In the genomic region with DNA sequence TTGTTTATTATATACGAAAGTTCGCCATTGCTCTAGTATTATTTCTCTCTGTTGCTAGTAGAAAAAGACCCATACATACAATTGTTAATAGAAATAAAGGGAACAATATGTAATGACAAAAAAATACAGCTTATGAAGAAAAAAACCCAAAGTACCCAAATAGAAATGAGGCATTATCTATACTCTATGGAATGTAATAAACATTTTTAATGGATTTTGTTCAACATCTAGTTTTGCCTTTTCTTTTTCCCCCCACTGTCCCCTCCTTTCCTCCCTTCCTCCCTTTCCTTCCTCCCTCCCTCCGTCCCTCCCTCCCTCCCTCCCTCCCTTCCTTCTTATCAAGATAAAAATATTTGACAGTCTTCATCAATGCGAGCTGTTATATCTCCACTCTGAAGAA, we compare ENCODE assay signal across 34 cellular contexts.
"Had no signal": no experiment of that assay in that cellular context is flagged by ENCODE, and none has a peak within 500 bp of the region (broad histone marks: within the 10 kb centered on the region; RNA-seq: fewer than 3 reads in every experiment).

No MANE protein-coding gene starts in this region.

- H3K27me3 ChIP-seq: MG63 had no signal

- H3K4me3 ChIP-seq: MG63 had no signal

- H3K9me3 ChIP-seq: MG63 had no signal

- H3K36me3 ChIP-seq: MG63 had no signal

- DNase-seq: Karpas-422, Kasumi-1, MG63, MM.1S, MV-4-11, NCI-H1048, NCI-H1092, NCI-H1092 treated with DMSO at 0.1 percent for 48 hours, NCI-H1105, NCI-H1105 treated with DMSO at 0.1 percent for 48 hours, NCI-H1417, NCI-H1417 treated with DMSO at 0.1 percent for 48 hours, NCI-H1436, NCI-H1436 treated with DMSO at 0.1 percent for 48 hours, NCI-H146, NCI-H1694, NCI-H1694 treated with DMSO at 0.1 percent for 48 hours, NCI-H187 treated with DMSO at 0.1 percent for 48 hours, NCI-H1930, NCI-H2029, NCI-H2029 treated with DMSO at 0.1 percent for 48 hours, NCI-H2081, NCI-H2081 treated with DMSO at 0.1 percent for 48 hours, NCI-H2107, NCI-H2171, NCI-H2171 treated with DMSO at 0.1 percent for 48 hours, NCI-H2227 treated with DMSO at 0.1 percent for 48 hours, NCI-H226, NCI-H345, NCI-H446, NCI-H446 treated with DMSO at 0.1 percent for 48 hours, NCI-H510A, NCI-H510A treated with DMSO at 0.1 percent for 48 hours, NCI-H524 had no signal
